1 cellular context compared by ENCODE assay signal in genomic region chr1:161039546-161039945, GRCh38.
TF ChIP-seq lines count a peak whose summit lies in the region.

No MANE protein-coding gene starts in this region.

TF ChIP-seq in HEK293, 187 proteins besides CTCF, POLR2A, EP300 and RAD21 (continued from another document):
- TF ChIP-seq, protein P1, sequence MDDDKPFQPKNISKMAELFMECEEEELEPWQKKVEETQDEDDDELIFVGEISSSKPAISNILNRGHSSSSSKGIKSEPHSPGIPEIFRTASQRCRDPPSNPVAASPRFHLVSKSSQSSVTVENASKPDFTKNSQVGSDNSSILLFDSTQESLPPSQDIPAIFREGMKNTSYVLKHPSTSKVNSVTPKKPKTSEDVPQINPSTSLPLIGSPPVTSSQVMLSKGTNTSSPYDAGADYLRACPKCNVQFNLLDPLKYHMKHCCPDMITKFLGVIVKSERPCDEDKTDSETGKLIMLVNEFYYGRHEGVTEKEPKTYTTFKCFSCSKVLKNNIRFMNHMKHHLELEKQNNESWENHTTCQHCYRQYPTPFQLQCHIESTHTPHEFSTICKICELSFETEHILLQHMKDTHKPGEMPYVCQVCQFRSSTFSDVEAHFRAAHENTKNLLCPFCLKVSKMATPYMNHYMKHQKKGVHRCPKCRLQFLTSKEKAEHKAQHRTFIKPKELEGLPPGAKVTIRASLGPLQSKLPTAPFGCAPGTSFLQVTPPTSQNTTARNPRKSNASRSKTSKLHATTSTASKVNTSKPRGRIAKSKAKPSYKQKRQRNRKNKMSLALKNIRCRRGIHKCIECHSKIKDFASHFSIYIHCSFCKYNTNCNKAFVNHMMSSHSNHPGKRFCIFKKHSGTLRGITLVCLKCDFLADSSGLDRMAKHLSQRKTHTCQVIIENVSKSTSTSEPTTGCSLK (tag by site-specific recombination; IDR thresholded peaks at IDR 0.05) = no peak
- no peak for TF ChIP-seq ZBTB21 (tag by site-specific recombination; IDR thresholded peaks at IDR 0.05)
- TF ChIP-seq ZNF639 (tag by site-specific recombination; IDR thresholded peaks at IDR 0.05) = no peak
- no peak for TF ChIP-seq ZSCAN16 (tag by site-specific recombination; IDR thresholded peaks at IDR 0.05)
- TF ChIP-seq, protein P2, sequence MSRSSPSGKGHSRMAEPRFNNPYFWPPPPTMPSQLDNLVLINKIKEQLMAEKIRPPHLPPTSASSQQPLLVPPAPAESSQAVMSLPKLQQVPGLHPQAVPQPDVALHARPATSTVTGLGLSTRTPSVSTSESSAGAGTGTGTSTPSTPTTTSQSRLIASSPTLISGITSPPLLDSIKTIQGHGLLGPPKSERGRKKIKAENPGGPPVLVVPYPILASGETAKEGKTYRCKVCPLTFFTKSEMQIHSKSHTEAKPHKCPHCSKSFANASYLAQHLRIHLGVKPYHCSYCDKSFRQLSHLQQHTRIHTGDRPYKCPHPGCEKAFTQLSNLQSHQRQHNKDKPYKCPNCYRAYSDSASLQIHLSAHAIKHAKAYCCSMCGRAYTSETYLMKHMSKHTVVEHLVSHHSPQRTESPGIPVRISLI (tag by site-specific recombination; IDR thresholded peaks at IDR 0.05) = no peak
- TF ChIP-seq ZNF175 (tag by site-specific recombination; IDR thresholded peaks at IDR 0.05) = no peak
- no peak for TF ChIP-seq ZNF324 (tag by site-specific recombination; IDR thresholded peaks at IDR 0.05)
- no peak for TF ChIP-seq ZNF366 (tag by site-specific recombination; conservative IDR thresholded peaks at IDR 0.05)
- no peak for TF ChIP-seq REST (tag by site-specific recombination; IDR thresholded peaks at IDR 0.05)
TF ChIP-seq in HEK293: peak in this region for 0.
